In genomic region chr4:153040677-153041076, GRCh38 we compare ENCODE assay signal across 8 cellular contexts.
"Had no signal": no experiment of that assay in that cellular context is flagged by ENCODE, and none has a peak within 500 bp of the region (broad histone marks: within the 10 kb centered on the region; RNA-seq: fewer than 3 reads in every experiment).

No MANE protein-coding gene starts in this region.

- H3K4me3 ChIP-seq: GM12878 had no signal

- DNase-seq: GDM1, GF-D8 had no signal

- ATAC-seq: GM12878 had no signal

- FAIRE-seq: G401.6, GM12878, GM12891, GM12892, GM18507, GM19239 had no signal
